1 cellular context compared by ENCODE assay signal in genomic region chr6:26477431-26477830, GRCh38.
A peak's percentile ranks its signal among the peaks of the same experiment; 100 is the strongest.
TF ChIP-seq lines count a peak whose summit lies in the region.

No MANE protein-coding gene starts in this region.

TF ChIP-seq in K562, 482 proteins besides CTCF, POLR2A, EP300 and RAD21:
- TF ChIP-seq NFIC (IDR thresholded peaks at IDR 0.05) (peak; percentile 70), BRD4 (IDR thresholded peaks at IDR 0.05) (0 out of 2 replicates have a peak, but pooled peaks have one; percentile 42), ZNF561 (CRISPR knock-in tag; conservative IDR thresholded peaks at IDR 0.05) (no peak), HDAC8 (tag; IDR thresholded peaks at IDR 0.05) (no peak), RFX1 (IDR thresholded peaks at IDR 0.05) (0 out of 2 replicates have a peak, but pooled peaks have one; percentile 5), CHD4 (IDR thresholded peaks at IDR 0.05; ENCODE audit: insufficient read depth, insufficient replicate concordance, low read depth, low read length, poor library complexity, severe bottlenecking) (peak; percentile 10), PCBP2 (IDR thresholded peaks at IDR 0.05; ENCODE audit: low read depth, low read length, poor library complexity, severe bottlenecking) (no peak), ZBTB17 (CRISPR knock-in tag; IDR thresholded peaks at IDR 0.05) (no peak), ZNF316 (IDR thresholded peaks at IDR 0.05) (peak; percentile 17; the same call in 1 of the 2 replicates), HDAC1 (IDR thresholded peaks at IDR 0.05) (no peak)
